10 cellular contexts compared by ENCODE assay signal in genomic region chr22:19885841-19886592, GRCh38. TPM values are rescaled to one million over a fixed set of nuclear protein-coding genes. Genes with fewer than 3 reads are reported as not detected.
DNase-seq lines count a peak whose midpoint lies in the region; TF ChIP-seq lines count a peak whose summit lies in the region.
"Had no signal": no experiment of that assay in that cellular context is flagged by ENCODE, and none has a peak within 500 bp of the region (broad histone marks: within the 10 kb centered on the region; RNA-seq: fewer than 3 reads in every experiment).

No MANE protein-coding gene starts in this region.

- no peak overlapping the region for H3K4me3 ChIP-seq in osteoblast (ENCODE audit: insufficient read depth, low read length)
- H3K4me3 ChIP-seq: thoracic aorta had no signal

- H3K9me3 Mint-ChIP-seq in CD14-positive monocyte = no peaks in the 10 kb centered on the region
- H3K9me3 Mint-ChIP-seq in HFFc6 = no peaks in the 10 kb centered on the region
- no peaks in the 10 kb centered on the region for H3K9me3 Mint-ChIP-seq in dendritic cell treated with granulocyte-macrophage colony-stimulating factor and Interleukin-4, amounts not matched to agents 40 ng/mL and 50 ng/mL, for 4 days

- H3K4me1 Mint-ChIP-seq in CD14-positive monocyte (peaks cover 26% of the 10 kb centered on the region), HFFc6 (ENCODE audit: low read depth) (peaks cover 51% of the 10 kb centered on the region)
- H3K4me1 Mint-ChIP-seq in dendritic cell treated with granulocyte-macrophage colony-stimulating factor and Interleukin-4, amounts not matched to agents 40 ng/mL and 50 ng/mL, for 4 days (ENCODE audit: low read depth) = peaks cover 43% of the 10 kb centered on the region

- H3K4me2 ChIP-seq in osteoblast (ENCODE audit: insufficient read depth, low read length) = no peak overlapping the region

- H3K79me2 ChIP-seq in osteoblast (ENCODE audit: insufficient read depth, low read length) = no peaks in the 10 kb centered on the region

- no peaks in the 10 kb centered on the region for H3K36me3 ChIP-seq in osteoblast (ENCODE audit: insufficient read depth, low read length)

- no peak for TF ChIP-seq CTCF in CD14-positive monocyte (IDR thresholded peaks at IDR 0.05)
- no peak for TF ChIP-seq CTCF in HFFc6 (IDR thresholded peaks at IDR 0.05)
- TF ChIP-seq CTCF in osteoblast (IDR thresholded peaks at IDR 0.05; ENCODE audit: extremely low read depth, low read depth, low read length) = no peak

- intact Hi-C loops in CD14-positive monocyte (cut with micrococcal nuclease) = loop anchor here (2.0 to 5.0 kb wide), 2 partner anchors 31 to 34 kb away; partner anchors contain the start of genes GNB1L (in 2 of the 2) and RTL10 (in 2 of the 2)
- intact Hi-C loops in dendritic cell treated with granulocyte-macrophage colony-stimulating factor and Interleukin-4, amounts not matched to agents 40 ng/mL and 50 ng/mL, for 4 days (cut with micrococcal nuclease) = no loop called here

- peaks cover 0 to 2% (median 0%) of the 10 kb centered on the region in 3 donors for H3K27me3 Mint-ChIP-seq in CD14-positive monocyte (ENCODE audit: low read depth in 3 of 3)
- H3K27me3 Mint-ChIP-seq in HFFc6 (ENCODE audit: insufficient read depth) = peaks cover under 1% of the 10 kb centered on the region
- no peaks in the 10 kb centered on the region for H3K27me3 Mint-ChIP-seq in dendritic cell treated with granulocyte-macrophage colony-stimulating factor and Interleukin-4, amounts not matched to agents 40 ng/mL and 50 ng/mL, for 4 days

- H3K27ac Mint-ChIP-seq in CD14-positive monocyte = peak overlapping the region; percentile 82 to 97 (median 94)
- peak overlapping the region; percentile 76 for H3K27ac Mint-ChIP-seq in HFFc6
- peak overlapping the region; percentile 78 for H3K27ac Mint-ChIP-seq in dendritic cell treated with granulocyte-macrophage colony-stimulating factor and Interleukin-4, amounts not matched to agents 40 ng/mL and 50 ng/mL, for 4 days

- H3K27me3 ChIP-seq in osteoblast (ENCODE audit: insufficient read depth, low read length) = no peaks in the 10 kb centered on the region

- no peak overlapping the region for H2AFZ ChIP-seq in osteoblast (ENCODE audit: low read length)

- no peak overlapping the region for H3K27ac ChIP-seq in osteoblast (ENCODE audit: low read depth, low read length)

- H3K9me3 ChIP-seq in osteoblast (ENCODE audit: low read depth, low read length) = no peaks in the 10 kb centered on the region
- H3K9me3 ChIP-seq: thoracic aorta had no signal

- H3K4me3 Mint-ChIP-seq in CD14-positive monocyte (no peak overlapping the region), HFFc6 (no peak overlapping the region)
- no peak overlapping the region for H3K4me3 Mint-ChIP-seq in dendritic cell treated with granulocyte-macrophage colony-stimulating factor and Interleukin-4, amounts not matched to agents 40 ng/mL and 50 ng/mL, for 4 days

- H3K36me3 Mint-ChIP-seq in CD14-positive monocyte (peaks cover 18 to 53% of the 10 kb centered on the region in 2 donors), HFFc6 (ENCODE audit: low read depth) (peaks cover 15% of the 10 kb centered on the region)
- H3K36me3 Mint-ChIP-seq in dendritic cell treated with granulocyte-macrophage colony-stimulating factor and Interleukin-4, amounts not matched to agents 40 ng/mL and 50 ng/mL, for 4 days (ENCODE audit: low read depth) = peaks cover 59% of the 10 kb centered on the region

- DNase-seq in CD14-positive monocyte (ENCODE audit: low spot score) (peak; percentile 45), HFFc6 (no peak), osteoblast (ENCODE audit: insufficient read length, low spot score, missing footprints) (peak; percentile 73), LoVo (ENCODE audit: low spot score) (no peak), DMS153 (lab: John Stamatoyannopoulos, UW) (no peak)
- DNase-seq in stimulated activated CD4-positive, alpha-beta T cell treated with anti-CD3 and anti-CD28 coated beads, Interleukin-4, amount 100 ng/mL, for 24 hours = no peak
- no peak for DNase-seq in stimulated activated CD4-positive, alpha-beta T cell treated with anti-CD3 and anti-CD28 coated beads, Interleukin-1b, Interleukin-23, amount 100 ng/mL, for 48 hours
- DNase-seq: NCI-H524 treated with DMSO at 0.1 percent for 48 hours had no signal

- no peaks in the 10 kb centered on the region for H4K20me1 ChIP-seq in osteoblast (ENCODE audit: insufficient read depth, low read length)

- H3K4me1 ChIP-seq in osteoblast (ENCODE audit: insufficient read depth, low read length) = peaks cover 24% of the 10 kb centered on the region

RNA-seq across cellular contexts. Expression of gene GNB1L, which starts 31.3 kb away (rescaled TPM):
- 1 to 10 TPM; 4.8 to 6.0 TPM for polyA plus RNA-seq in CD14-positive monocyte
- total RNA-seq in HFFc6 (2021; fragmentation: NEBNext Ultra II Directional; extraction: Animal tissue kit (Norgen Biotek cat#: 25700)) = 1 to 10 TPM; 6.6 to 9.6 (median 7.6) TPM
- 4.0 and 5.6 TPM in 2 replicates for total RNA-seq in osteoblast

RNA-seq across cellular contexts. Expression of gene RTL10, which starts 31.3 kb away (rescaled TPM):
- 1 to 10 TPM; 1.4 to 1.5 TPM for polyA plus RNA-seq in CD14-positive monocyte
- total RNA-seq in HFFc6 (2021; fragmentation: NEBNext Ultra II Directional; extraction: Animal tissue kit (Norgen Biotek cat#: 25700)) = 10 to 100 TPM; 17.4 to 22.7 (median 19.2) TPM
- total RNA-seq in osteoblast = 10.3 and 11.9 TPM in 2 replicates

RNA-seq across cellular contexts. Expression of gene COMT, which starts 55.6 kb away (rescaled TPM):
- 100 to 1,000 TPM; 329 to 400 TPM for polyA plus RNA-seq in CD14-positive monocyte
- total RNA-seq in HFFc6 (2021; fragmentation: NEBNext Ultra II Directional; extraction: Animal tissue kit (Norgen Biotek cat#: 25700)) = 100 to 1,000 TPM; 215 to 306 (median 234) TPM
- 220 and 288 TPM in 2 replicates for total RNA-seq in osteoblast

RNA-seq across cellular contexts. Expression of gene TXNRD2, which starts 55.6 kb away (rescaled TPM):
- polyA plus RNA-seq in CD14-positive monocyte = 10 to 100 TPM; 24.9 to 30.8 TPM
- 10 to 100 TPM; 24.8 to 30.6 (median 28.3) TPM for total RNA-seq in HFFc6 (2021; fragmentation: NEBNext Ultra II Directional; extraction: Animal tissue kit (Norgen Biotek cat#: 25700))
- 19.5 and 21.5 TPM in 2 replicates for total RNA-seq in osteoblast

Comparison
In these comparisons a context has a peak if more than half of its experiments do, and no peak if none do; other contexts are left out.
1. DNase-seq: peak in CD14-positive monocyte (single experiment) and osteoblast (single experiment); none in HFFc6 (single experiment), LoVo (single experiment), stimulated activated CD4-positive, alpha-beta T cell treated with anti-CD3 and anti-CD28 coated beads, Interleukin-4, amount 100 ng/mL, for 24 hours (single experiment), stimulated activated CD4-positive, alpha-beta T cell treated with anti-CD3 and anti-CD28 coated beads, Interleukin-1b, Interleukin-23, amount 100 ng/mL, for 48 hours (single experiment) and DMS153 (single experiment).
2. Peak in every context shown above with its lines, with median percentiles within 50 percentile points of each other: H3K27ac Mint-ChIP-seq.